22 cellular contexts compared by ENCODE assay signal in the genomic region with DNA sequence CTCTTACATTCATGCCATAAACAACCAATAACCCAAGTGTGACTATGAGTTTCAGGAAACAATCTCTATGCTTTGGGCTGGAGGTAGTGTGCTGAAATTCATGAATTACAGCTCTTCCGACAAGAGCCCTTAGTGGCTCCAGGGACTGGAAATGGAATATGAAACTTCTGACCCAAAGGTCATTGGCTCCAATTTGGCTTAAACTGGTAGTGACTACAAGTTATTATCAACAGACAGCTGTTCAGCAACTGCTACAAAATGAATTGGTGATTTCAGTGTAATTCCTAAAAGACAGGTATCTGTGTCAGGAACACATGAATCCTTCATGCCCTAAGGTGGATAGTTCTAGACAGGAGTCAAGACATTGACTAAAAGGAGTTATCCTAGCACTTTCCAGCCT.
"Had no signal": no experiment of that assay in that cellular context is flagged by ENCODE, and none has a peak within 500 bp of the region (broad histone marks: within the 10 kb centered on the region; RNA-seq: fewer than 3 reads in every experiment).

No MANE protein-coding gene starts in this region.

- H3K27ac Mint-ChIP-seq: endodermal cell; mesothelial cell of epicardium; naive thymus-derived CD4-positive, alpha-beta T cell; nephron; neural progenitor cell; progenitor cell of endocrine pancreas; stimulated activated naive CD8-positive, alpha-beta T cell treated with anti-CD3 and anti-CD28 coated beads, Interleukin-15, amount 100 ng/mL, for 72 hours had no signal

- H3K4me3 Mint-ChIP-seq: endodermal cell; mesothelial cell of epicardium; naive thymus-derived CD4-positive, alpha-beta T cell; nephron; neural progenitor cell; stimulated activated naive CD8-positive, alpha-beta T cell treated with anti-CD3 and anti-CD28 coated beads, Interleukin-15, amount 100 ng/mL, for 72 hours had no signal

- H3K36me3 Mint-ChIP-seq: mesothelial cell of epicardium; naive thymus-derived CD4-positive, alpha-beta T cell had no signal

- H3K27me3 Mint-ChIP-seq: naive thymus-derived CD4-positive, alpha-beta T cell; progenitor cell of endocrine pancreas; stimulated activated naive CD8-positive, alpha-beta T cell treated with anti-CD3 and anti-CD28 coated beads, Interleukin-15, amount 100 ng/mL, for 72 hours had no signal

- DNase-seq: cortex of kidney; dorsolateral prefrontal cortex; effector CD8-positive, alpha-beta T cell; endodermal cell; head of caudate nucleus; mesenchymal stem cell; mucosa of descending colon; naive thymus-derived CD4-positive, alpha-beta T cell; right lobe of liver; stimulated activated CD4-positive, alpha-beta T cell treated with anti-CD3 and anti-CD28 coated beads, Interleukin-12 subunit alpha, Interleukin-12 subunit beta, amount 100 ng/mL, for 4 hours; stimulated activated CD4-positive, alpha-beta T cell treated with anti-CD3 and anti-CD28 coated beads, Interleukin-1b, Interleukin-23, amount 100 ng/mL, for 48 hours; stimulated activated CD4-positive, alpha-beta T cell treated with anti-CD3 and anti-CD28 coated beads, Interleukin-4, amount 100 ng/mL, for 1 hour; stimulated activated CD8-positive, alpha-beta memory T cell treated with anti-CD3 and anti-CD28 coated beads, Interleukin-4, amount 100 ng/mL, for 48 hours; stimulated activated naive CD4-positive, alpha-beta T cell; stimulated activated naive CD8-positive, alpha-beta T cell treated with anti-CD3 and anti-CD28 coated beads, Interleukin-15, amount 100 ng/mL, for 72 hours; transverse colon had no signal

- H3K9me3 Mint-ChIP-seq: endodermal cell; mesothelial cell of epicardium; nephron; neural progenitor cell; stimulated activated naive CD8-positive, alpha-beta T cell treated with anti-CD3 and anti-CD28 coated beads, Interleukin-15, amount 100 ng/mL, for 72 hours had no signal

- H3K4me1 Mint-ChIP-seq: endodermal cell; naive thymus-derived CD4-positive, alpha-beta T cell; neural progenitor cell; stimulated activated naive CD8-positive, alpha-beta T cell treated with anti-CD3 and anti-CD28 coated beads, Interleukin-15, amount 100 ng/mL, for 72 hours had no signal

- ATAC-seq: esophagus mucosa; left lobe of liver; mucosa of descending colon; naive thymus-derived CD4-positive, alpha-beta T cell; right lobe of liver; stimulated activated naive CD8-positive, alpha-beta T cell treated with anti-CD3 and anti-CD28 coated beads, Interleukin-15, amount 100 ng/mL, for 72 hours had no signal
